Comparison of ENCODE assay signal across 31 cellular contexts in genomic region chr14:67473290-67474082, GRCh38.
"Had no signal": no experiment of that assay in that cellular context is flagged by ENCODE, and none has a peak within 500 bp of the region (broad histone marks: within the 10 kb centered on the region; RNA-seq: fewer than 3 reads in every experiment).

No MANE protein-coding gene starts in this region.

- H3K4me3 ChIP-seq: colonic mucosa, gastrocnemius medialis, left lung, mucosa of descending colon, prostate gland, right atrium auricular region, smooth muscle cell, stomach, tibial artery, uterus had no signal

- H3K9me3 ChIP-seq: colonic mucosa, gastrocnemius medialis, left lung, mucosa of descending colon, prostate gland, right atrium auricular region, stomach, tibial artery, uterus had no signal

- H3K27ac ChIP-seq: colonic mucosa, epithelial cell of prostate, gastrocnemius medialis, left lung, parathyroid adenoma, prostate gland, right atrium auricular region, stomach, tibial artery, uterus had no signal

- H3K4me1 Mint-ChIP-seq: neural crest cell had no signal

- H3K27me3 Mint-ChIP-seq: dendritic cell treated with granulocyte-macrophage colony-stimulating factor and Interleukin-4, amounts not matched to agents 40 ng/mL and 50 ng/mL, for 4 days; naive B cell; natural killer cell treated with Interleukin-12 subunit alpha and Interleukin-12 subunit beta and Interleukin-15 and Interleukin-18, amount 100 ng/mL, for 72 hours; type B pancreatic cell had no signal

- H3K4me3 Mint-ChIP-seq: dendritic cell treated with granulocyte-macrophage colony-stimulating factor and Interleukin-4, amounts not matched to agents 40 ng/mL and 50 ng/mL, for 4 days; endodermal cell; mesothelial cell of epicardium; naive B cell; natural killer cell treated with Interleukin-12 subunit alpha and Interleukin-12 subunit beta and Interleukin-15 and Interleukin-18, amount 100 ng/mL, for 72 hours; neural crest cell; type B pancreatic cell had no signal

- H3K4me2 ChIP-seq: smooth muscle cell had no signal

- H3K27ac Mint-ChIP-seq: dendritic cell treated with granulocyte-macrophage colony-stimulating factor and Interleukin-4, amounts not matched to agents 40 ng/mL and 50 ng/mL, for 4 days; endodermal cell; mesothelial cell of epicardium; type B pancreatic cell had no signal

- H3K9ac ChIP-seq: parathyroid adenoma had no signal

- H3K4me1 ChIP-seq: colonic mucosa, left lung, parathyroid adenoma, prostate gland, right atrium auricular region, stomach, tibial artery, uterus had no signal

- H3K36me3 Mint-ChIP-seq: mesothelial cell of epicardium; natural killer cell treated with Interleukin-12 subunit alpha and Interleukin-12 subunit beta and Interleukin-15 and Interleukin-18, amount 100 ng/mL, for 72 hours; type B pancreatic cell had no signal

- H3K36me3 ChIP-seq: colonic mucosa, gastrocnemius medialis, left lung, prostate gland, right atrium auricular region, tibial artery, uterus had no signal

- H3K9me3 Mint-ChIP-seq: dendritic cell treated with granulocyte-macrophage colony-stimulating factor and Interleukin-4, amounts not matched to agents 40 ng/mL and 50 ng/mL, for 4 days; endodermal cell; mesothelial cell of epicardium; naive B cell; natural killer cell treated with Interleukin-12 subunit alpha and Interleukin-12 subunit beta and Interleukin-15 and Interleukin-18, amount 100 ng/mL, for 72 hours; neural crest cell; type B pancreatic cell had no signal

- DNase-seq: colonic mucosa; effector CD8-positive, alpha-beta T cell; endodermal cell; foreskin fibroblast; gastrocnemius medialis; head of caudate nucleus; left cardiac atrium; left lung; mesenchymal stem cell; mucosa of descending colon; naive B cell; stimulated activated CD4-positive, alpha-beta T cell treated with anti-CD3 and anti-CD28 coated beads, Interleukin-12 subunit alpha, Interleukin-12 subunit beta, amount 100 ng/mL, for 4 hours; stimulated activated CD4-positive, alpha-beta T cell treated with anti-CD3 and anti-CD28 coated beads, Interleukin-1b, Interleukin-23, amount 100 ng/mL, for 48 hours; stimulated activated CD4-positive, alpha-beta T cell treated with anti-CD3 and anti-CD28 coated beads, Interleukin-4, amount 100 ng/mL, for 1 hour; stimulated activated CD8-positive, alpha-beta memory T cell treated with anti-CD3 and anti-CD28 coated beads, Interleukin-4, amount 100 ng/mL, for 48 hours; stimulated activated naive CD4-positive, alpha-beta T cell treated with Interleukin-2 at 50 U/mL for 16 hours; stomach; tibial artery; uterus had no signal

- ATAC-seq: esophagus mucosa; gastrocnemius medialis; left cardiac atrium; left lung; mucosa of descending colon; natural killer cell treated with Interleukin-12 subunit alpha and Interleukin-12 subunit beta and Interleukin-15 and Interleukin-18, amount 100 ng/mL, for 72 hours; sciatic nerve had no signal

- H3K27me3 ChIP-seq: colonic mucosa, gastrocnemius medialis, left lung, right atrium auricular region, stomach, tibial artery, uterus had no signal
